Comparison of ENCODE assay signal across 10 cellular contexts in genomic region chr17:63399856-63400255, GRCh38. TPM values are rescaled to one million over a fixed set of nuclear protein-coding genes. Genes with fewer than 3 reads are reported as not detected.
DNase-seq lines count a peak whose midpoint lies in the region; ATAC-seq, FAIRE-seq and TF ChIP-seq lines count a peak whose summit lies in the region.
"Had no signal": no experiment of that assay in that cellular context is flagged by ENCODE, and none has a peak within 500 bp of the region (broad histone marks: within the 10 kb centered on the region; RNA-seq: fewer than 3 reads in every experiment).

No MANE protein-coding gene starts in this region.

- H3K4me1 ChIP-seq in K562 (replicated peaks in 1 of 2; ENCODE audit: control insufficient read depth in 2 of 2, insufficient read depth in 2 of 2, low read length in 2 of 2), result no peaks in the 10 kb centered on the region; a peak in 1 of 5 replicates
- H3K4me1 ChIP-seq in hepatocyte (ENCODE audit: insufficient read depth), result no peaks in the 10 kb centered on the region
- H3K4me1 ChIP-seq in skeletal muscle satellite cell (ENCODE audit: control insufficient read depth, insufficient read depth, low read length), result peaks cover 53% of the 10 kb centered on the region

- 32% methylated on average over 4 of the region's 4 CpGs for WGBS in K562 (ENCODE audit: insufficient coverage, low coverage, missing lambda C conversion rate)
- 73% methylated on average over 4 of the region's 4 CpGs for WGBS in hepatocyte (ENCODE audit: low lambda C conversion rate, missing lambda C conversion rate)

- peak; percentile 42; the same call in 1 of the 3 replicates for ATAC-seq in K562
- ATAC-seq in HG02678 (IDR thresholded peaks at IDR 0.05; ENCODE audit: unreplicated experiment), result no peak

- no peaks in the 10 kb centered on the region for H3K9me1 ChIP-seq in K562 (ENCODE audit: control insufficient read depth, insufficient read depth, low read length)

- POLR2A ChIA-PET in K562 (lab: Yijun Ruan, JAX), result no interaction called here

- H2AFZ ChIP-seq in K562 (ENCODE audit: low read depth, low read length), result no peak overlapping the region
- no peak overlapping the region for H2AFZ ChIP-seq in hepatocyte

- H4K20me1 ChIP-seq in K562 (replicated peaks; ENCODE audit: control insufficient read depth, insufficient read depth, low read length), result no peaks in the 10 kb centered on the region
- H4K20me1 ChIP-seq in hepatocyte (ENCODE audit: insufficient read depth, poor library complexity, severe bottlenecking), result no peaks in the 10 kb centered on the region

- no peak for FAIRE-seq in K562 (lab: Jason Lieb, UNC)

- H3K9me2 ChIP-seq in hepatocyte (replicated peaks; ENCODE audit: insufficient read depth), result no peaks in the 10 kb centered on the region

- in situ Hi-C loops in K562 (cut with MboI), result loop anchor here (10.0 to 25.0 kb wide), 2 partner anchors 325 to 713 kb away; no protein-coding TSS in a partner anchor

- H3K36me3 ChIP-seq in K562 (ENCODE audit: control insufficient read depth, insufficient read depth, low read length) (no peaks in the 10 kb centered on the region), hepatocyte (replicated peaks; ENCODE audit: insufficient read depth, low read depth) (no peaks in the 10 kb centered on the region), skeletal muscle satellite cell (ENCODE audit: insufficient read depth, low read length) (peaks cover 39% of the 10 kb centered on the region)
- H3K36me3 ChIP-seq: breast epithelium had no signal

- no peaks in the 10 kb centered on the region for H3K9me3 ChIP-seq in K562 (replicated peaks; ENCODE audit: control insufficient read depth, insufficient read depth, low read depth, low read length)
- no peaks in the 10 kb centered on the region for H3K9me3 ChIP-seq in hepatocyte (ENCODE audit: low read depth)
- no peaks in the 10 kb centered on the region for H3K9me3 ChIP-seq in skeletal muscle satellite cell (replicated peaks; ENCODE audit: low read length)
- H3K9me3 ChIP-seq: breast epithelium had no signal

- no peak for TF ChIP-seq EP300 in K562 (IDR thresholded peaks at IDR 0.05; ENCODE audit: low read length)

- CTCF ChIA-PET in K562 (lab: Yijun Ruan, JAX; ENCODE audit: low intra/inter-chr PET ratio), result no interaction called here

- H3K27ac ChIP-seq in K562 (ENCODE audit: extremely low read depth, low read depth, low read length) (no peak overlapping the region), hepatocyte (no peak overlapping the region)
- H3K27ac ChIP-seq: breast epithelium, SK-N-MC had no signal

- H3K27me3 ChIP-seq in K562 (ENCODE audit: control insufficient read depth in 2 of 2, insufficient read depth in 2 of 2, low read length in 2 of 2) (no peaks in the 10 kb centered on the region), hepatocyte (no peaks in the 10 kb centered on the region), skeletal muscle satellite cell (ENCODE audit: control insufficient read depth, insufficient read depth, low read length) (no peaks in the 10 kb centered on the region)
- H3K27me3 ChIP-seq: breast epithelium had no signal

- DNase-seq in HFF-Myc (ENCODE audit: extremely low read depth, low read depth) (peak; percentile 38), K562 (ENCODE audit: extremely low read depth in 1 of 4, low spot score in 3 of 4) (no peak), hepatocyte (ENCODE audit: low spot score) (peak; percentile 25), NCI-H526 (lab: John Stamatoyannopoulos, UW) (no peak), GDM1 (lab: John Stamatoyannopoulos, UW) (no peak), pons (ENCODE audit: low spot score) (no peak)

- H3K4me2 ChIP-seq in K562 (ENCODE audit: insufficient read depth, low read length) (no peak overlapping the region), hepatocyte (no peak overlapping the region), skeletal muscle satellite cell (ENCODE audit: low read length) (peak overlapping the region; percentile 33)

- no peak for TF ChIP-seq POLR2A in K562 (conservative IDR thresholded peaks at IDR 0.05)

- TF ChIP-seq CTCF in HFF-Myc (IDR thresholded peaks at IDR 0.05; ENCODE audit: low read depth, low read length, missing control alignments) (no peak), K562 (IDR thresholded peaks at IDR 0.05 in 2 of 3, conservative IDR thresholded peaks at IDR 0.05 in 1 of 3; ENCODE audit: insufficient read depth in 2 of 3, low read depth in 1 of 3, low read length in 3 of 3) (no peak), hepatocyte (IDR thresholded peaks at IDR 0.05; ENCODE audit: poor library complexity) (no peak)

- no peak overlapping the region for H3K9ac ChIP-seq in K562 (ENCODE audit: insufficient read depth in 1 of 2, low read depth in 2 of 2, low read length in 2 of 2)
- peak overlapping the region; percentile 60 for H3K9ac ChIP-seq in skeletal muscle satellite cell (ENCODE audit: low read depth, low read length)

- BruUV-seq in K562 (replicated peaks; lab: Mats Ljungman, UMichigan), result no TSS peak

- TF ChIP-seq RAD21 in K562 (CRISPR knock-in tag; conservative IDR thresholded peaks at IDR 0.05 in 1 of 2, IDR thresholded peaks at IDR 0.05 in 1 of 2), result no peak

- H3K4me3 ChIP-seq in HFF-Myc (replicated peaks; ENCODE audit: low read depth, low read length), result no peak overlapping the region
- H3K4me3 ChIP-seq in K562, result no peak overlapping the region
- H3K4me3 ChIP-seq in hepatocyte, result no peak overlapping the region
- H3K4me3 ChIP-seq in skeletal muscle satellite cell (ENCODE audit: low read length), result no peak overlapping the region
- H3K4me3 ChIP-seq: breast epithelium, SK-N-MC had no signal

- H3K79me2 ChIP-seq in K562 (ENCODE audit: control insufficient read depth, insufficient read depth, low read length), result no peaks in the 10 kb centered on the region
- no peaks in the 10 kb centered on the region for H3K79me2 ChIP-seq in hepatocyte

- intact Hi-C loops in K562 (cut with micrococcal nuclease), result loop anchor here (10.0 kb wide), 3 partner anchors 175 to 725 kb away; no protein-coding TSS in a partner anchor

TF ChIP-seq in K562, 482 proteins besides CTCF, POLR2A, EP300 and RAD21:
- TF ChIP-seq NCOA4 (IDR thresholded peaks at IDR 0.05; ENCODE audit: partially characterized antibody) (no peak), TSC22D4 (tag; IDR thresholded peaks at IDR 0.05) (no peak), CGGBP1 (CRISPR knock-in tag; IDR thresholded peaks at IDR 0.05) (no peak), E4F1 (CRISPR knock-in tag; IDR thresholded peaks at IDR 0.05; ENCODE audit: borderline replicate concordance) (no peak), HDAC1 (IDR thresholded peaks at IDR 0.05) (no peak), MLLT1 (IDR thresholded peaks at IDR 0.05) (no peak)

RNA-seq across cellular contexts. Expression of gene CYB561, which starts 46.2 kb away (rescaled TPM):
- 16.5 and 48.0 TPM in 2 replicates for total RNA-seq in K562 (2011; cell fraction: chromatin; rRNA removed; ENCODE audit: low replicate concordance)
- 47.9 and 50.5 TPM in 2 replicates for total RNA-seq in K562 (2011; cell fraction: nucleolus; rRNA removed)
- total RNA-seq in K562 (2011; cell fraction: nucleoplasm; rRNA removed), result 29.9 and 34.5 TPM in 2 replicates
- total RNA-seq in K562 (2014; rRNA removed), result 21.0 and 25.8 TPM in 2 replicates
- 11.9 and 12.8 TPM in 2 replicates for total RNA-seq in K562 (2014; rRNA removed; fragmentation: Illumina TruSeq; extraction: Trizol)
- 15.8 and 17.4 TPM in 2 replicates for total RNA-seq in K562 (2015; rRNA removed; fragmentation: Illumina TruSeq; extraction: Trizol)
- total RNA-seq in K562 (2021), result 26.3 and 30.8 TPM in 2 replicates
- polyA plus RNA-seq in K562 (2011; rRNA removed), result 15.0 and 16.5 TPM in 2 replicates
- polyA plus RNA-seq in K562 (2011; cell fraction: cytosol; rRNA removed), result 16.0 and 38.6 TPM in 2 replicates
- polyA plus RNA-seq in K562 (2011; cell fraction: nucleus; rRNA removed), result 19.6 and 33.1 TPM in 2 replicates
- 26.4 and 40.7 TPM in 2 replicates for polyA plus RNA-seq in K562 (2012)
- polyA plus RNA-seq in K562 (2014; fragmentation: Illumina TruSeq; extraction: Trizol), result 21.6 and 25.2 TPM in 2 replicates
- 1 to 10 TPM; 4.0 to 4.9 TPM for polyA plus RNA-seq in K562 (2014; fragmentation: Nextera tagmentation; extraction: Ambion mirVana)
- 27.9 and 31.3 TPM in 2 replicates for polyA plus RNA-seq in K562 (2014; rRNA removed)
- 7.6 and 10.9 TPM in 2 replicates for polyA minus RNA-seq in K562 (2011; rRNA and poly(A)+ RNA removed)
- polyA minus RNA-seq in K562 (2011; cell fraction: cytosol; rRNA and poly(A)+ RNA removed), result 16.5 and 26.0 TPM in 2 replicates
- polyA minus RNA-seq in K562 (2011; cell fraction: nucleus; rRNA and poly(A)+ RNA removed), result 15.5 and 21.2 TPM in 2 replicates
- total RNA-seq in hepatocyte, result 12.9 and 15.1 TPM in 2 replicates
- 20.2 and 20.6 TPM in 2 replicates for polyA plus RNA-seq in hepatocyte
- 38.4 and 40.8 TPM in 2 replicates for total RNA-seq in skeletal muscle satellite cell (2012; rRNA removed)

Comparison
In these comparisons a context has a peak if more than half of its experiments do, and no peak if none do; other contexts are left out.
1. DNase-seq: peak in HFF-Myc (single experiment) and hepatocyte (single experiment); none in K562 (0 of 4), NCI-H526 (0 of 2), GDM1 (single experiment) and pons (single experiment).